In the genomic region with DNA sequence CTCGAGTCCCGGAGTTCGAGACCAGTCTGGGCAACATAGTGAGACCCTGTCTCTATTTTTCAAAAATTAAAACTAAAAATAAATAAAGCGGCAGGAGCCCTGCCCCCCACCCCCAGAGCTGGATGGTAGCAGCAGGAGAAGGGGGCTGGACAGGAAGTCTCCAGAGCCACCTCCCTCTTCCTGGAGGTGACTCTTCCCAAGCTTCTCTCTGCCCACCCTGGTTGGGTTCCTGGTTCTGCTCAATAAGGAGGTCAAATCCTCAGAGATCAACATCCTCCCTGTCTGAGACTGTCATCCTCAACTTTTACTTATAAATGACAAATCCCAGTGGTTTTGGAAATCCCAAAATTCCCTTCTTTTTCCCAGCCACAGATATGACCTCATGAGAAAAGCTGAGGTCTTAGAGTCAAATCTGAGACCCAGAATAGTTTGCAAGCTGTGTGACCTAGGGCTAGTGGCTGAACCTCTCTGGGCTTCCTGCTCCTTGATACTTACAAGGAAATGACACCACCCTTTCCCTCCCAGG, we compare ENCODE assay signal across 1 cellular context.
TF ChIP-seq lines count a peak whose summit lies in the region.

No MANE protein-coding gene starts in this region.

TF ChIP-seq in endothelial cell of umbilical vein, 7 proteins besides CTCF, POLR2A, EP300 and RAD21:
- TF ChIP-seq FOS (IDR thresholded peaks at IDR 0.05; ENCODE audit: borderline replicate concordance, insufficient read depth, low read length), result no peak
- TF ChIP-seq JUN (IDR thresholded peaks at IDR 0.05; ENCODE audit: borderline replicate concordance, insufficient read depth, insufficient read length, low read depth), result no peak
- TF ChIP-seq POLR2AphosphoS5 (IDR thresholded peaks at IDR 0.05; ENCODE audit: insufficient read depth, low read depth, low read length), result no peak
